Comparison of ENCODE assay signal across 17 cellular contexts in the genomic region with DNA sequence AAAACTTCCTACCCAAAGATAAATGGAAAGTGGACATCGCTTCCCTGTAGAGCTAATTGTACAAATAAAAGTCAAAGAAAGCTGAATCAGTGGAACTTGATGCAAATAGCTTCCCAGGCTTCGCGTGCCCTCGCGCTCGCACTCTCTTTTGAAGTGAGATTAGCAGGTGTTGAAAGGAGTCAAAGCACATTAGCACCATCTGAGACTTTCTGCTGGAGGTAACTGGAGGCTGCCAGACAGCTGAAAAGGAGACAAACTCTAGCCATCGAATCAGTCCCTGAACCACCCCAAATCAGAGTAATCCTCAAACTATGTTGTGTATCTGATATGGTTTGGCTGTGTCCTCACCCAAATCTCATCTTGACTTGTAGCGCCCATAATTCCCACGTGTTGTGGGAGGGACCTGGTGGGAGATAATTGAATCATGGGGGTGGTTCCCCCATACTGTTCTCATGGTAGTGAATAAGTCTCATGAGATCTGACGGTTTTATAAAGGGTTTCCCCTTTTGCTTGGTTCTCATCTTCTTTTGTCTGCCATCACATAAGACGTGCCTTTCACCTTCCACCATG. TPM values are rescaled to one million over a fixed set of nuclear protein-coding genes. Genes with fewer than 3 reads are reported as not detected.
DNase-seq lines count a peak whose midpoint lies in the region; ATAC-seq, FAIRE-seq and TF ChIP-seq lines count a peak whose summit lies in the region.
"Had no signal": no experiment of that assay in that cellular context is flagged by ENCODE, and none has a peak within 500 bp of the region (broad histone marks: within the 10 kb centered on the region; RNA-seq: fewer than 3 reads in every experiment).

No MANE protein-coding gene starts in this region.

- peaks cover 36% of the 10 kb centered on the region for H3K36me3 Mint-ChIP-seq in nephron (ENCODE audit: low read depth)

- CTCF ChIA-PET in HEK293 (lab: Yijun Ruan, JAX) = interaction anchor here (1.1 to 1.9 kb wide), 2 partner anchors 25 to 37 kb away, joined by 3 to 5 read pairs; no protein-coding TSS in a partner anchor

- peak overlapping the region; percentile 29 to 64 (median 37) for H3K27ac Mint-ChIP-seq in nephron

- peak overlapping the region; percentile 46 for H3K9ac ChIP-seq in MM.1S (ENCODE audit: low read length)
- H3K9ac ChIP-seq in kidney (ENCODE audit: low read length in 2 of 2) = no peak overlapping the region
- H3K9ac ChIP-seq: GM23248 had no signal

- no peaks in the 10 kb centered on the region for H3K9me3 ChIP-seq in HEK293 (ENCODE audit: control insufficient read depth, insufficient read depth, low read depth, low read length)
- no peaks in the 10 kb centered on the region for H3K9me3 ChIP-seq in MM.1S (replicated peaks; ENCODE audit: insufficient read depth, low read length)
- no peaks in the 10 kb centered on the region for H3K9me3 ChIP-seq in kidney (ENCODE audit: control insufficient read depth in 1 of 2, low read length in 2 of 2)

- H3K9me2 ChIP-seq in MM.1S (replicated peaks; ENCODE audit: insufficient read depth, low read length) = no peaks in the 10 kb centered on the region

- H3K4me1 ChIP-seq in HEK293 (ENCODE audit: control insufficient read depth, insufficient read depth, low read length) (peaks cover 2% of the 10 kb centered on the region; the same call in 1 of the 2 replicates), MM.1S (ENCODE audit: low read length) (peaks cover 84% of the 10 kb centered on the region), kidney (ENCODE audit: control insufficient read depth in 1 of 2, insufficient read depth in 1 of 2, low read depth in 1 of 2, low read length in 2 of 2) (peaks cover 0 to 4% of the 10 kb centered on the region in 2 donors)

- H3K27ac ChIP-seq in HEK293 (ENCODE audit: extremely low read depth, low read depth, low read length) (no peak overlapping the region), MM.1S (ENCODE audit: low read length) (peak overlapping the region; percentile 100), kidney (ENCODE audit: low read depth in 2 of 2, low read length in 2 of 2) (no peak overlapping the region)
- H3K27ac ChIP-seq: C4-2B, GM23248, PC-9 had no signal

- ATAC-seq in GM18505 (IDR thresholded peaks at IDR 0.05; ENCODE audit: unreplicated experiment) = no peak
- ATAC-seq in SK-N-SH treated with all-trans-retinoic acid at 6 μM for 48 hours = no peak
- ATAC-seq: K562 had no signal

- no peaks in the 10 kb centered on the region for H3K27me3 ChIP-seq in MM.1S (replicated peaks; ENCODE audit: insufficient read depth, low read length)

- H3K9me3 Mint-ChIP-seq in nephron = no peaks in the 10 kb centered on the region

- intact Hi-C loops in kidney (cut with DNase I) = no loop called here

- H3K36me3 ChIP-seq in HEK293 (ENCODE audit: control insufficient read depth in 2 of 2, insufficient read depth in 1 of 2, low read length in 2 of 2) (peaks cover 0 to 12% of the 10 kb centered on the region in 2 experiments; a peak in 1 of 3 replicates), MM.1S (replicated peaks; ENCODE audit: insufficient read depth, low read length) (peaks cover 8% of the 10 kb centered on the region), kidney (ENCODE audit: control insufficient read depth in 1 of 2, insufficient read depth in 2 of 2, low read length in 2 of 2) (no peaks in the 10 kb centered on the region)

- H3K79me2 ChIP-seq in MM.1S (ENCODE audit: low read length) = peaks cover 73% of the 10 kb centered on the region

- H3K4me2 ChIP-seq in MM.1S (ENCODE audit: low read depth, low read length) = peak overlapping the region; percentile 79
- H3K4me2 ChIP-seq: PC-9 had no signal

- H3K27me3 Mint-ChIP-seq in nephron (ENCODE audit: low read depth) = peaks cover 22% of the 10 kb centered on the region

- no peak overlapping the region for H3K4me3 ChIP-seq in HEK293 (ENCODE audit: low read depth, low read length)
- H3K4me3 ChIP-seq in MM.1S (ENCODE audit: low read length) = peak overlapping the region; percentile 31
- no peak overlapping the region for H3K4me3 ChIP-seq in kidney (ENCODE audit: low read length in 2 of 2)
- H3K4me3 ChIP-seq: GM23248, K562, PC-9 had no signal

- peaks cover 83% of the 10 kb centered on the region for H3K4me1 Mint-ChIP-seq in nephron

- H4K20me1 ChIP-seq in MM.1S (ENCODE audit: insufficient read depth, low read length) = no peaks in the 10 kb centered on the region

- H2AFZ ChIP-seq in MM.1S (ENCODE audit: low read length) = no peak overlapping the region
- H2AFZ ChIP-seq: GM23248, PC-9 had no signal

- H3F3A ChIP-seq in MM.1S (ENCODE audit: insufficient read depth, low read length) = peaks cover 77% of the 10 kb centered on the region

- POLR2A ChIA-PET in HEK293 (lab: Yijun Ruan, JAX) = no interaction called here

- TF ChIP-seq POLR2A in GM18505 (IDR thresholded peaks at IDR 0.05; ENCODE audit: borderline replicate concordance, extremely low read depth, insufficient read depth, insufficient read length) = no peak

- H3K4me3 Mint-ChIP-seq in nephron = peak overlapping the region in 2 of 3 experiments; percentile 7 to 17

- FAIRE-seq in kidney (lab: Jason Lieb, UNC) = no peak
- FAIRE-seq: K562 had no signal

- TF ChIP-seq CTCF in HEK293 (tag by site-specific recombination; IDR thresholded peaks at IDR 0.05) (no peak), MM.1S (IDR thresholded peaks at IDR 0.05; ENCODE audit: low read length) (no peak), nephron (IDR thresholded peaks at IDR 0.05; ENCODE audit: unreplicated experiment in 3 of 3) (no peak), kidney (IDR thresholded peaks at IDR 0.05; ENCODE audit: borderline replicate concordance, extremely low read depth, insufficient read depth) (no peak)

- DNase-seq in MM.1S = peak; percentile 92
- DNase-seq in RPMI8226 = peak; percentile 83
- no peak for DNase-seq in kidney
- DNase-seq: DND-41, GM23248, HCEC 1CT, NCI-H1417 treated with DMSO at 0.1 percent for 48 hours, NCI-H187 treated with DMSO at 0.1 percent for 48 hours, NCI-H2171 treated with DMSO at 0.1 percent for 48 hours, NCI-H446, PC-9 had no signal

TF ChIP-seq in HEK293, 187 proteins besides CTCF, POLR2A, EP300 and RAD21 (continues in another document):
- TF ChIP-seq YY2 (tag by site-specific recombination; IDR thresholded peaks at IDR 0.05) (no peak), KLF7 (tag by site-specific recombination; IDR thresholded peaks at IDR 0.05; ENCODE audit: borderline replicate concordance) (no peak), RBAK (tag by site-specific recombination; IDR thresholded peaks at IDR 0.05) (no peak), ZFHX2 (tag by site-specific recombination; conservative IDR thresholded peaks at IDR 0.05) (peak; percentile 47), ZEB2 (tag by site-specific recombination; IDR thresholded peaks at IDR 0.05) (no peak), ZXDB (tag by site-specific recombination; IDR thresholded peaks at IDR 0.05) (no peak), TCF7L2 (IDR thresholded peaks at IDR 0.05; ENCODE audit: borderline replicate concordance, low read depth, low read length) (peak; percentile 82; the same call in 1 of the 2 replicates), TRIM28 (IDR thresholded peaks at IDR 0.05; ENCODE audit: borderline replicate concordance, low read length) (no peak), ZNF548 (tag by site-specific recombination; IDR thresholded peaks at IDR 0.05) (no peak), ZNF10 (tag by site-specific recombination; IDR thresholded peaks at IDR 0.05) (no peak), ZNF501 (tag by site-specific recombination; IDR thresholded peaks at IDR 0.05) (no peak), SCRT1 (tag by site-specific recombination; IDR thresholded peaks at IDR 0.05; ENCODE audit: borderline replicate concordance) (no peak)

TF ChIP-seq in SK-N-SH treated with all-trans-retinoic acid at 6 μM for 48 hours, 23 proteins besides CTCF, POLR2A, EP300 and RAD21:
- TF ChIP-seq ARNTL (CRISPR knock-in tag; IDR thresholded peaks at IDR 0.05; ENCODE audit: borderline replicate concordance, low read depth) = no peak
- no peak for TF ChIP-seq ZC3H10 (CRISPR knock-in tag; IDR thresholded peaks at IDR 0.05)
- TF ChIP-seq, protein P1, sequence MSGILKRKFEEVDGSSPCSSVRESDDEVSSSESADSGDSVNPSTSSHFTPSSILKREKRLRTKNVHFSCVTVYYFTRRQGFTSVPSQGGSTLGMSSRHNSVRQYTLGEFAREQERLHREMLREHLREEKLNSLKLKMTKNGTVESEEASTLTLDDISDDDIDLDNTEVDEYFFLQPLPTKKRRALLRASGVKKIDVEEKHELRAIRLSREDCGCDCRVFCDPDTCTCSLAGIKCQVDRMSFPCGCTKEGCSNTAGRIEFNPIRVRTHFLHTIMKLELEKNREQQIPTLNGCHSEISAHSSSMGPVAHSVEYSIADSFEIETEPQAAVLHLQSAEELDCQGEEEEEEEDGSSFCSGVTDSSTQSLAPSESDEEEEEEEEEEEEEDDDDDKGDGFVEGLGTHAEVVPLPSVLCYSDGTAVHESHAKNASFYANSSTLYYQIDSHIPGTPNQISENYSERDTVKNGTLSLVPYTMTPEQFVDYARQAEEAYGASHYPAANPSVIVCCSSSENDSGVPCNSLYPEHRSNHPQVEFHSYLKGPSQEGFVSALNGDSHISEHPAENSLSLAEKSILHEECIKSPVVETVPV (CRISPR knock-in tag; IDR thresholded peaks at IDR 0.05) = no peak
- no peak for TF ChIP-seq SNAI2 (CRISPR knock-in tag; IDR thresholded peaks at IDR 0.05)
- no peak for TF ChIP-seq ZNF565 (CRISPR knock-in tag; conservative IDR thresholded peaks at IDR 0.05; ENCODE audit: low read depth)
- TF ChIP-seq BACH2 (CRISPR knock-in tag; IDR thresholded peaks at IDR 0.05; ENCODE audit: borderline replicate concordance) = no peak
- TF ChIP-seq RARB (CRISPR knock-in tag; IDR thresholded peaks at IDR 0.05) = no peak

RNA-seq across cellular contexts. Expression of a gene that starts 23.7 kb away (rescaled TPM):
- total RNA-seq in kidney = 257 TPM
- 85.1 TPM for polyA plus RNA-seq in kidney (ENCODE audit: insufficient read depth, low read depth, low replicate concordance)
- polyA plus RNA-seq: K562 had no signal
